17 cellular contexts compared by ENCODE assay signal in the genomic region with DNA sequence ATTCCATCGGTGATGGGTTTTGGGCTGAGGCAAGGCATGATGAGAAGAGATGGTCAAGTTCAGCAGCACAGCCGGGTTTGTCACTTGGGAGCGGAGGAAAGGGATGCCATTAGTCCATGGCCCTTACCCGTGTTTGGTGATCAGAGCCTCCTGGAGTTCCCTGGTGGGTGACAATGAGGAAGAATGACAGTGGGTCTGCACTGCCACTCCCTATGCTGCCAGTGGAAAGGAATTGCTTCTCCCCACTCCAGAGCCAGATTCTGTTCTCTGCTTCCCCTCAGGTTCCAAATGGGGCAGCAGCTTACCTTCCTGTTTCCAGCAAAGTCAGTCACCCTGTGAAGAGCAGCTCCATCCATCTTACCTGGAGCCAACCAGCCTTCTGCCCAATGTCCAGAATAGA.
DNase-seq lines count a peak whose midpoint lies in the region; ATAC-seq, FAIRE-seq and TF ChIP-seq lines count a peak whose summit lies in the region.
"Had no signal": no experiment of that assay in that cellular context is flagged by ENCODE, and none has a peak within 500 bp of the region (broad histone marks: within the 10 kb centered on the region; RNA-seq: fewer than 3 reads in every experiment).

No MANE protein-coding gene starts in this region.

- CTCF ChIA-PET in activated CD8-positive, alpha-beta T cell treated with anti-CD3 and anti-CD28 coated beads, Interleukin-2, amount 10 ng/mL, durations not matched to agents 7 days and 5 days (lab: Charles Lee) = no interaction called here
- CTCF ChIA-PET in activated CD8-positive, alpha-beta T cell treated with anti-CD3 and anti-CD28 coated beads for 36 hours (lab: Charles Lee) = no interaction called here

- H3K9me3 Mint-ChIP-seq in activated CD8-positive, alpha-beta T cell treated with anti-CD3 and anti-CD28 coated beads, Interleukin-2, amount 10 ng/mL, durations not matched to agents 7 days and 5 days (ENCODE audit: insufficient read depth) = no peaks in the 10 kb centered on the region
- no peaks in the 10 kb centered on the region for H3K9me3 Mint-ChIP-seq in activated CD8-positive, alpha-beta T cell treated with anti-CD3 and anti-CD28 coated beads for 36 hours

- H3K36me3 Mint-ChIP-seq in activated CD8-positive, alpha-beta T cell treated with anti-CD3 and anti-CD28 coated beads, Interleukin-2, amount 10 ng/mL, durations not matched to agents 7 days and 5 days (ENCODE audit: low read depth) = no peaks in the 10 kb centered on the region
- H3K36me3 Mint-ChIP-seq in activated CD8-positive, alpha-beta T cell treated with anti-CD3 and anti-CD28 coated beads for 36 hours (ENCODE audit: low read depth) = no peaks in the 10 kb centered on the region
- H3K36me3 Mint-ChIP-seq: CD8-positive, alpha-beta T cell had no signal

- DNase-seq in activated CD8-positive, alpha-beta T cell treated with anti-CD3 and anti-CD28 coated beads, Interleukin-2, amount 10 ng/mL, durations not matched to agents 7 days and 5 days = peak; percentile 12
- DNase-seq in activated CD8-positive, alpha-beta T cell treated with anti-CD3 and anti-CD28 coated beads for 36 hours = no peak
- DNase-seq in colonic mucosa = peak; percentile 11
- peak; percentile 72 for DNase-seq in esophagus muscularis mucosa (ENCODE audit: extremely low spot score)
- peak; percentile 2 for DNase-seq in stomach
- no peak for DNase-seq in kidney
- DNase-seq in NCI-H2196 treated with DMSO at 0.1 percent for 48 hours (lab: John Stamatoyannopoulos, UW; ENCODE audit: unreplicated experiment) = no peak
- DNase-seq in NCI-H345 (lab: John Stamatoyannopoulos, UW) = no peak
- DNase-seq: 8988T, Calu3, DMS79 treated with DMSO at 0.1 percent for 48 hours, GF-D8, GOT3, H7 had no signal

- H3K4me3 ChIP-seq in colonic mucosa = no peak overlapping the region
- H3K4me3 ChIP-seq in esophagus muscularis mucosa = no peak overlapping the region
- H3K4me3 ChIP-seq in stomach = no peak overlapping the region
- H3K4me3 ChIP-seq in kidney (ENCODE audit: low read length in 2 of 2) = no peak overlapping the region
- H3K4me3 ChIP-seq: BLaER1 treated with 17β-estradiol and CSF1 and Interleukin-3, amounts not matched to agents 10 nM and 100 nM had no signal

- no peak for ATAC-seq in activated CD8-positive, alpha-beta T cell treated with anti-CD3 and anti-CD28 coated beads, Interleukin-2, amount 10 ng/mL, durations not matched to agents 7 days and 5 days
- ATAC-seq in activated CD8-positive, alpha-beta T cell treated with anti-CD3 and anti-CD28 coated beads for 36 hours = no peak
- ATAC-seq: CD8-positive, alpha-beta T cell had no signal

- FAIRE-seq in kidney (lab: Jason Lieb, UNC) = no peak

- TF ChIP-seq EP300 in esophagus muscularis mucosa (IDR thresholded peaks at IDR 0.05) (no peak), stomach (IDR thresholded peaks at IDR 0.05) (no peak)

- no peaks in the 10 kb centered on the region for H3K36me3 ChIP-seq in colonic mucosa
- no peaks in the 10 kb centered on the region for H3K36me3 ChIP-seq in esophagus muscularis mucosa
- H3K36me3 ChIP-seq in stomach = no peaks in the 10 kb centered on the region
- no peaks in the 10 kb centered on the region for H3K36me3 ChIP-seq in kidney (ENCODE audit: control insufficient read depth in 1 of 2, insufficient read depth in 2 of 2, low read length in 2 of 2)
- H3K36me3 ChIP-seq: BLaER1 treated with 17β-estradiol and CSF1 and Interleukin-3, amounts not matched to agents 10 nM and 100 nM had no signal

- H3K4me1 ChIP-seq in colonic mucosa (no peaks in the 10 kb centered on the region), esophagus muscularis mucosa (peaks cover 0 to 7% (median 3%) of the 10 kb centered on the region in 4 donors), stomach (no peaks in the 10 kb centered on the region), kidney (ENCODE audit: control insufficient read depth in 1 of 2, insufficient read depth in 1 of 2, low read depth in 1 of 2, low read length in 2 of 2) (no peaks in the 10 kb centered on the region)

- WGBS in esophagus muscularis mucosa = 83% methylated on average over 4 of the region's 4 CpGs
- 60 to 86% (median 68%) methylated on average over 4 of the region's 4 CpGs for WGBS in stomach, 5 donors

- H3K4me3 Mint-ChIP-seq in activated CD8-positive, alpha-beta T cell treated with anti-CD3 and anti-CD28 coated beads, Interleukin-2, amount 10 ng/mL, durations not matched to agents 7 days and 5 days = no peak overlapping the region
- H3K4me3 Mint-ChIP-seq in activated CD8-positive, alpha-beta T cell treated with anti-CD3 and anti-CD28 coated beads for 36 hours = no peak overlapping the region
- H3K4me3 Mint-ChIP-seq: B cell; CD8-positive, alpha-beta T cell had no signal

- H3K9me3 ChIP-seq in colonic mucosa (no peaks in the 10 kb centered on the region), esophagus muscularis mucosa (peaks cover 0 to 14% (median 11%) of the 10 kb centered on the region in 4 donors), stomach (peaks cover 0 to 10% (median 8%) of the 10 kb centered on the region in 4 donors), kidney (ENCODE audit: control insufficient read depth in 1 of 2, low read length in 2 of 2) (no peaks in the 10 kb centered on the region)

- TF ChIP-seq POLR2A in esophagus muscularis mucosa (IDR thresholded peaks at IDR 0.05; ENCODE audit: low read depth) (no peak), stomach (IDR thresholded peaks at IDR 0.05) (no peak)

- H3K27me3 ChIP-seq in colonic mucosa = no peaks in the 10 kb centered on the region
- peaks cover 0 to 17% (median 0%) of the 10 kb centered on the region in 4 donors for H3K27me3 ChIP-seq in esophagus muscularis mucosa
- peaks cover 0 to 8% (median 0%) of the 10 kb centered on the region in 3 donors for H3K27me3 ChIP-seq in stomach
- H3K27me3 ChIP-seq: BLaER1 treated with 17β-estradiol and CSF1 and Interleukin-3, amounts not matched to agents 10 nM and 100 nM had no signal

- intact Hi-C loops in activated CD8-positive, alpha-beta T cell treated with anti-CD3 and anti-CD28 coated beads for 36 hours (cut with micrococcal nuclease) = no loop called here
- intact Hi-C loops in colonic mucosa (cut with DNase I) (no loop called here), esophagus muscularis mucosa (cut with DNase I) (no loop called here), stomach (cut with DNase I; ENCODE audit: low total_unique reads) (no loop called here), kidney (cut with DNase I) (no loop called here)

- no peak for TF ChIP-seq CTCF in activated CD8-positive, alpha-beta T cell treated with anti-CD3 and anti-CD28 coated beads for 36 hours (IDR thresholded peaks at IDR 0.05)
- no peak for TF ChIP-seq CTCF in colonic mucosa (IDR thresholded peaks at IDR 0.05)
- no peak for TF ChIP-seq CTCF in esophagus muscularis mucosa (IDR thresholded peaks at IDR 0.05)
- TF ChIP-seq CTCF in stomach (IDR thresholded peaks at IDR 0.05) = no peak
- TF ChIP-seq CTCF in kidney (IDR thresholded peaks at IDR 0.05; ENCODE audit: borderline replicate concordance, extremely low read depth, insufficient read depth) = no peak

- no peaks in the 10 kb centered on the region for H3K27me3 Mint-ChIP-seq in activated CD8-positive, alpha-beta T cell treated with anti-CD3 and anti-CD28 coated beads, Interleukin-2, amount 10 ng/mL, durations not matched to agents 7 days and 5 days (ENCODE audit: low read depth)
- peaks cover 2% of the 10 kb centered on the region for H3K27me3 Mint-ChIP-seq in activated CD8-positive, alpha-beta T cell treated with anti-CD3 and anti-CD28 coated beads for 36 hours

- H3K27ac ChIP-seq in colonic mucosa = no peak overlapping the region
- no peak overlapping the region for H3K27ac ChIP-seq in esophagus muscularis mucosa (replicated peaks in 1 of 4)
- no peak overlapping the region for H3K27ac ChIP-seq in stomach
- H3K27ac ChIP-seq in kidney (ENCODE audit: low read depth in 2 of 2, low read length in 2 of 2) = no peak overlapping the region
- H3K27ac ChIP-seq: BLaER1 treated with 17β-estradiol and CSF1 and Interleukin-3, amounts not matched to agents 10 nM and 100 nM had no signal

- POLR2A ChIA-PET in activated CD8-positive, alpha-beta T cell treated with anti-CD3 and anti-CD28 coated beads, Interleukin-2, amount 10 ng/mL, durations not matched to agents 7 days and 5 days (lab: Charles Lee) = no interaction called here
- POLR2A ChIA-PET in activated CD8-positive, alpha-beta T cell treated with anti-CD3 and anti-CD28 coated beads for 36 hours (lab: Charles Lee) = no interaction called here

- H3K9ac ChIP-seq in colonic mucosa (ENCODE audit: low read depth in 2 of 2, low read length in 2 of 2) (no peak overlapping the region), kidney (ENCODE audit: low read length in 2 of 2) (no peak overlapping the region)
- H3K9ac ChIP-seq: BLaER1 treated with 17β-estradiol and CSF1 and Interleukin-3, amounts not matched to agents 10 nM and 100 nM had no signal

- no peaks in the 10 kb centered on the region for H3K4me1 Mint-ChIP-seq in activated CD8-positive, alpha-beta T cell treated with anti-CD3 and anti-CD28 coated beads, Interleukin-2, amount 10 ng/mL, durations not matched to agents 7 days and 5 days (ENCODE audit: low read depth)
- no peaks in the 10 kb centered on the region for H3K4me1 Mint-ChIP-seq in activated CD8-positive, alpha-beta T cell treated with anti-CD3 and anti-CD28 coated beads for 36 hours (ENCODE audit: low read depth)
- H3K4me1 Mint-ChIP-seq: B cell had no signal

- no peak overlapping the region for H3K27ac Mint-ChIP-seq in activated CD8-positive, alpha-beta T cell treated with anti-CD3 and anti-CD28 coated beads, Interleukin-2, amount 10 ng/mL, durations not matched to agents 7 days and 5 days
- no peak overlapping the region for H3K27ac Mint-ChIP-seq in activated CD8-positive, alpha-beta T cell treated with anti-CD3 and anti-CD28 coated beads for 36 hours
- H3K27ac Mint-ChIP-seq: B cell; CD8-positive, alpha-beta T cell had no signal

Comparison
In these comparisons a context has a peak if more than half of its experiments do, and no peak if none do; other contexts are left out.
1. DNase-seq: peak in activated CD8-positive, alpha-beta T cell treated with anti-CD3 and anti-CD28 coated beads, Interleukin-2, amount 10 ng/mL, durations not matched to agents 7 days and 5 days (single experiment), colonic mucosa (single experiment), esophagus muscularis mucosa (single experiment) and stomach (single experiment); none in activated CD8-positive, alpha-beta T cell treated with anti-CD3 and anti-CD28 coated beads for 36 hours (single experiment), kidney (single experiment), NCI-H2196 treated with DMSO at 0.1 percent for 48 hours (single experiment) and NCI-H345 (single experiment).